In the genomic region with DNA sequence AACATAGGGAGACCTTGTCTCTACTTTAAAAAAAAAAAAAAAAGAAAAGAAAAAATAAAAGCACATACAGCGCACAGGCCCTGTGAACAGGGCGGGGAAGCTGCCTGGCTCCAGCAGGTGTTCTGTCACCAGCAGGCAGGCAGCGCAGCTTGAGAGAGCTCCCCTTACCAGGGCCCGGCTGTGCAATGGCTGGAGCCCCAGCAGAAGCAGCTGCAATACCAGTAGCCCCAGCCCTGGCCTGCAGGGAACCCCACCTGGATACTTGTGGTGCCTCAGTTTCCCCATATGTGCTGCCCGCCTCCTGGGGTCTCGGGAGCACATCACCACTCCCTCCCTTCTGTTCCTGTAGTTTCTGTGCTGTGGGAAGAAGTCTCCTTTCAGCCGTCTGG, we compare ENCODE assay signal across 14 cellular contexts. TPM values are rescaled to one million over a fixed set of nuclear protein-coding genes. Genes with fewer than 3 reads are reported as not detected.
DNase-seq lines count a peak whose midpoint lies in the region; ATAC-seq and TF ChIP-seq lines count a peak whose summit lies in the region.
"Had no signal": no experiment of that assay in that cellular context is flagged by ENCODE, and none has a peak within 500 bp of the region (broad histone marks: within the 10 kb centered on the region; RNA-seq: fewer than 3 reads in every experiment).

No MANE protein-coding gene starts in this region.

- TF ChIP-seq CTCF in heart left ventricle (IDR thresholded peaks at IDR 0.05) (no peak), left ventricle myocardium inferior (IDR thresholded peaks at IDR 0.05; ENCODE audit: borderline replicate concordance) (no peak), prostate gland (IDR thresholded peaks at IDR 0.05) (no peak), omental fat pad (IDR thresholded peaks at IDR 0.05) (no peak)

- no peaks in the 10 kb centered on the region for H3K36me3 ChIP-seq in heart left ventricle
- no peaks in the 10 kb centered on the region for H3K36me3 ChIP-seq in left ventricle myocardium inferior
- no peaks in the 10 kb centered on the region for H3K36me3 ChIP-seq in prostate gland
- H3K36me3 ChIP-seq in urinary bladder (ENCODE audit: insufficient read depth) = no peaks in the 10 kb centered on the region

- TF ChIP-seq POLR2A in heart left ventricle (IDR thresholded peaks at IDR 0.05) = no peak
- no peak for TF ChIP-seq POLR2A in prostate gland (IDR thresholded peaks at IDR 0.05)

- ATAC-seq in heart left ventricle = no peak
- no peak for ATAC-seq in left ventricle myocardium superior
- ATAC-seq in omental fat pad (ENCODE audit: low FRiP score) = no peak
- no peak for ATAC-seq in HG03095 (IDR thresholded peaks at IDR 0.05; ENCODE audit: unreplicated experiment)
- ATAC-seq: activated T-helper 17 cell treated with anti-CD3 and anti-CD28 coated beads, Interleukin-2, amount 50 U/mL, for 72 hours; HCT116 had no signal

- peaks cover 0 to 9% (median 0%) of the 10 kb centered on the region in 12 donors for H3K9me3 ChIP-seq in heart left ventricle
- H3K9me3 ChIP-seq in left ventricle myocardium inferior (replicated peaks) = peaks cover 11% of the 10 kb centered on the region
- H3K9me3 ChIP-seq in prostate gland = no peaks in the 10 kb centered on the region

- in situ Hi-C loops in G401 (cut with HindIII; ENCODE audit: low sequenced_read_pairs) = no loop called here

- H3K4me3 ChIP-seq in heart left ventricle (no peak overlapping the region), left ventricle myocardium inferior (peak overlapping the region; percentile 29), prostate gland (no peak overlapping the region), urinary bladder (ENCODE audit: low read depth, low read length) (no peak overlapping the region)

- H3K27ac ChIP-seq in heart left ventricle = peak overlapping the region; percentile 69 to 90 (median 86)
- peak overlapping the region; percentile 83 for H3K27ac ChIP-seq in left ventricle myocardium inferior (replicated peaks)
- H3K27ac ChIP-seq in prostate gland = peak overlapping the region; percentile 62 to 68
- H3K27ac ChIP-seq in urinary bladder (ENCODE audit: low read depth) = peak overlapping the region; percentile 46

- 85 to 89% (median 86%) methylated on average over 7 of the region's 7 CpGs for WGBS in heart left ventricle, 4 donors
- 83% methylated on average over 7 of the region's 7 CpGs for WGBS in prostate gland
- 86% methylated on average over 7 of the region's 7 CpGs for WGBS in urinary bladder

- peak in 3 of 5 donors; percentile 27 to 28 (median 27) for DNase-seq in heart left ventricle
- no peak for DNase-seq in left ventricle myocardium superior
- DNase-seq in left ventricle myocardium inferior = no peak
- no peak for DNase-seq in prostate gland (ENCODE audit: low spot score)
- DNase-seq in omental fat pad (ENCODE audit: low spot score) = no peak
- DNase-seq in G401 (ENCODE audit: low spot score) = no peak
- DNase-seq: activated CD4-positive, alpha-beta memory T cell treated with anti-CD3 and anti-CD28 coated beads, Interleukin-2, amount 10 ng/mL, durations not matched to agents 7 days and 5 days; COR-L47 had no signal

- intact Hi-C loops in heart left ventricle (cut with DNase I) = loop anchor here in 5 of 10 donors (2.0 to 5.0 kb wide), 7 partner anchors 61 to 573 kb away; a partner anchor contains a TSS
- intact Hi-C loops in left ventricle myocardium superior (cut with micrococcal nuclease) = no loop called here
- intact Hi-C loops in left ventricle myocardium inferior (cut with micrococcal nuclease) = loop anchor here (10.0 kb wide), 1 partner anchor 61 kb away; a partner anchor contains a TSS
- intact Hi-C loops in prostate gland (cut with DNase I) = no loop called here

- H3K27me3 ChIP-seq in heart left ventricle = no peaks in the 10 kb centered on the region
- H3K27me3 ChIP-seq in left ventricle myocardium inferior (ENCODE audit: low read depth) = no peaks in the 10 kb centered on the region
- H3K27me3 ChIP-seq in prostate gland (replicated peaks; ENCODE audit: insufficient read depth) = no peaks in the 10 kb centered on the region

- H3K4me1 ChIP-seq in heart left ventricle (peaks cover 0 to 41% (median 26%) of the 10 kb centered on the region in 12 donors), left ventricle myocardium inferior (peaks cover 40% of the 10 kb centered on the region), prostate gland (replicated peaks) (peaks cover 8% of the 10 kb centered on the region), urinary bladder (ENCODE audit: insufficient read depth) (peaks cover 1% of the 10 kb centered on the region)

RNA-seq across cellular contexts. Expression of a gene that starts 12.3 kb away (rescaled TPM):
- total RNA-seq in heart left ventricle (10 to 100 TPM in 7 of 9 donors, 1 to 10 TPM in 2; 9.5 to 29.5 (median 19.2) TPM), left ventricle myocardium superior (19.9 TPM), left ventricle myocardium inferior (27.1 TPM), prostate gland (not detected), urinary bladder (1.9 TPM), omental fat pad (1 to 10 TPM in 3 of 4 donors, under 1 TPM in 1; 0.19 to 6.4 (median 2.7) TPM)
- polyA plus RNA-seq in heart left ventricle (10 to 100 TPM in 1 of 2 donors, 1 to 10 TPM in 1; 3.5 to 15.5 TPM), urinary bladder (1.7 TPM)
- total RNA-seq in G401 (2014; rRNA removed; shearing (Covaris generic)) = not detected in 2 replicates
- total RNA-seq: astrocyte, lung microvascular endothelial cell had no signal

RNA-seq across cellular contexts. Expression of a gene that starts 12.4 kb away (rescaled TPM):
- 10 to 100 TPM in 8 of 9 donors, 1 to 10 TPM in 1; 4.8 to 41.2 (median 29.9) TPM for total RNA-seq in heart left ventricle
- polyA plus RNA-seq in heart left ventricle = 10 to 100 TPM in 1 of 2 donors, 1 to 10 TPM in 1; 5.1 to 34.6 TPM
- total RNA-seq in left ventricle myocardium superior = 66.5 TPM
- 36.0 TPM for total RNA-seq in left ventricle myocardium inferior
- total RNA-seq in prostate gland = under 1 TPM in 1 of 2 donors, not detected in 1; 0.85 TPM
- total RNA-seq in urinary bladder = 0.42 TPM
- polyA plus RNA-seq in urinary bladder = 0.60 TPM
- total RNA-seq in omental fat pad = 1 to 10 TPM; 1.1 to 2.8 (median 1.2) TPM
- not detected in 2 replicates for total RNA-seq in G401 (2014; rRNA removed; shearing (Covaris generic))
- total RNA-seq: astrocyte, lung microvascular endothelial cell had no signal

RNA-seq across cellular contexts. Expression of a gene that starts 43.7 kb away (rescaled TPM):
- 1 to 10 TPM in 1 of 9 donors, under 1 TPM in 2, not detected in 6; 0.33 to 2.3 (median 0.54) TPM for total RNA-seq in heart left ventricle
- under 1 TPM in 1 of 2 donors, not detected in 1; 0.07 TPM for polyA plus RNA-seq in heart left ventricle
- total RNA-seq in left ventricle myocardium superior = 0.17 TPM
- total RNA-seq in left ventricle myocardium inferior = not detected
- total RNA-seq in prostate gland = 1 to 10 TPM; 3.9 to 7.9 TPM
- 0.42 TPM for total RNA-seq in urinary bladder
- polyA plus RNA-seq in urinary bladder = 0.85 TPM
- total RNA-seq in omental fat pad = 1 to 10 TPM in 1 of 4 donors, under 1 TPM in 1, not detected in 2; 0.24 to 2.6 TPM
- total RNA-seq in G401 (2014; rRNA removed; shearing (Covaris generic)) = not detected in 2 replicates
- total RNA-seq: astrocyte had no signal

Comparison
In these comparisons a context has a peak if more than half of its experiments do, and no peak if none do; other contexts are left out.
1. DNase-seq: peak in heart left ventricle (3 of 5); none in left ventricle myocardium superior (single experiment), left ventricle myocardium inferior (single experiment), prostate gland (single experiment), omental fat pad (single experiment) and G401 (single experiment).
2. Peak in every context shown above with its lines, with median percentiles within 50 percentile points of each other: H3K27ac ChIP-seq.